ENCODE assay signal across 8 cellular contexts in genomic region chr2:128520787-128521186, GRCh38.
DNase-seq lines count a peak whose midpoint lies in the region; ATAC-seq, FAIRE-seq and TF ChIP-seq lines count a peak whose summit lies in the region.

No MANE protein-coding gene starts in this region.

- H3K4me3 Mint-ChIP-seq in T-helper 1 cell treated with Interleukin-12 subunit alpha and Interleukin-12 subunit beta and Interleukin-4 antibody, amounts not matched to agents 30 μg/mL and 1 μg/mL, for 36 hours: no peak overlapping the region
- no peak overlapping the region for H3K4me3 Mint-ChIP-seq in stimulated activated naive B cell treated with anti-CD40 and anti-IgM and Interleukin-4, amounts not matched to agents 10 μg/mL and 1 μg/mL and 100 μg/mL, for 72 hours

- H3K4me2 ChIP-seq in HepG2 (ENCODE audit: low read depth, low read length): no peak overlapping the region

- POLR2A ChIA-PET in HepG2 (lab: Yijun Ruan, JAX): no interaction called here

- H3K27ac ChIP-seq in HepG2 (ENCODE audit: extremely low read length, insufficient read depth, low read length) (no peak overlapping the region), right lobe of liver (no peak overlapping the region), prostate gland (no peak overlapping the region)

- TF ChIP-seq CTCF in HepG2 (CRISPR knock-in tag; IDR thresholded peaks at IDR 0.05): no peak
- TF ChIP-seq CTCF in right lobe of liver (IDR thresholded peaks at IDR 0.05): no peak
- TF ChIP-seq CTCF in prostate gland (IDR thresholded peaks at IDR 0.05): no peak

- TF ChIP-seq RAD21 in HepG2 (CRISPR knock-in tag; IDR thresholded peaks at IDR 0.05): no peak

- H4K20me1 ChIP-seq in HepG2 (ENCODE audit: insufficient read depth, low read length): no peaks in the 10 kb centered on the region

- FAIRE-seq in HepG2 (lab: Jason Lieb, UNC): no peak

- no peaks in the 10 kb centered on the region for H3K36me3 Mint-ChIP-seq in T-helper 1 cell treated with Interleukin-12 subunit alpha and Interleukin-12 subunit beta and Interleukin-4 antibody, amounts not matched to agents 30 μg/mL and 1 μg/mL, for 36 hours (ENCODE audit: low read depth)
- peaks cover 4% of the 10 kb centered on the region in 2 donors for H3K36me3 Mint-ChIP-seq in stimulated activated naive B cell treated with anti-CD40 and anti-IgM and Interleukin-4, amounts not matched to agents 10 μg/mL and 1 μg/mL and 100 μg/mL, for 72 hours

- DNase-seq in HepG2 (ENCODE audit: low spot score): no peak
- DNase-seq in right lobe of liver: no peak
- peak; percentile 78 for DNase-seq in stimulated activated naive B cell treated with anti-CD40 and anti-IgM and Interleukin-4, amounts not matched to agents 10 μg/mL and 1 μg/mL and 100 μg/mL, for 72 hours
- no peak for DNase-seq in stimulated activated naive CD4-positive, alpha-beta T cell treated with Interleukin-2 at 50 U/mL for 16 hours (lab: John Stamatoyannopoulos, UW)
- DNase-seq in prostate gland (ENCODE audit: low spot score): no peak
- DNase-seq in central memory CD4-positive, alpha-beta T cell: no peak

- H3K27ac Mint-ChIP-seq in T-helper 1 cell treated with Interleukin-12 subunit alpha and Interleukin-12 subunit beta and Interleukin-4 antibody, amounts not matched to agents 30 μg/mL and 1 μg/mL, for 36 hours: peak overlapping the region; percentile 42
- H3K27ac Mint-ChIP-seq in stimulated activated naive B cell treated with anti-CD40 and anti-IgM and Interleukin-4, amounts not matched to agents 10 μg/mL and 1 μg/mL and 100 μg/mL, for 72 hours: no peak overlapping the region

- in situ Hi-C loops in HepG2 (cut with HindIII; ENCODE audit: extremely low pct_ligation_motif_present, low pct_unique_long_range_greater_than_20kb): no loop called here

- H3K27me3 ChIP-seq in HepG2 (ENCODE audit: control insufficient read depth in 1 of 2, insufficient read depth in 2 of 2, low read length in 2 of 2) (peaks cover 3 to 34% of the 10 kb centered on the region in 2 experiments; a peak in 3 of 5 replicates), right lobe of liver (no peaks in the 10 kb centered on the region), prostate gland (replicated peaks; ENCODE audit: insufficient read depth) (no peaks in the 10 kb centered on the region)

- peaks cover 19% of the 10 kb centered on the region for H3K4me1 Mint-ChIP-seq in T-helper 1 cell treated with Interleukin-12 subunit alpha and Interleukin-12 subunit beta and Interleukin-4 antibody, amounts not matched to agents 30 μg/mL and 1 μg/mL, for 36 hours (ENCODE audit: low read depth)
- peaks cover 11% of the 10 kb centered on the region in 2 donors for H3K4me1 Mint-ChIP-seq in stimulated activated naive B cell treated with anti-CD40 and anti-IgM and Interleukin-4, amounts not matched to agents 10 μg/mL and 1 μg/mL and 100 μg/mL, for 72 hours

- CTCF ChIA-PET in HepG2 (lab: Yijun Ruan, JAX; ENCODE audit: low intra/inter-chr PET ratio, low total read pairs): no interaction called here

- no peaks in the 10 kb centered on the region for H3K79me2 ChIP-seq in HepG2 (ENCODE audit: insufficient read depth, low read length)

- no peak overlapping the region for H3K4me3 ChIP-seq in HepG2 (replicated peaks in 1 of 3; ENCODE audit: insufficient read depth in 1 of 3, low read depth in 2 of 3, low read length in 3 of 3)
- H3K4me3 ChIP-seq in right lobe of liver: no peak overlapping the region
- no peak overlapping the region for H3K4me3 ChIP-seq in prostate gland

- ATAC-seq in HepG2 (peak; percentile 33), right lobe of liver (no peak), HG02938 (IDR thresholded peaks at IDR 0.05; ENCODE audit: unreplicated experiment) (peak; percentile 96)
- peak; percentile 90 to 94 for ATAC-seq in stimulated activated naive B cell treated with anti-CD40 and anti-IgM and Interleukin-4, amounts not matched to agents 10 μg/mL and 1 μg/mL and 100 μg/mL, for 72 hours (replicated peaks)

- no peaks in the 10 kb centered on the region for H3K36me3 ChIP-seq in HepG2 (replicated peaks in 1 of 2; ENCODE audit: control insufficient read depth in 1 of 2, insufficient read depth in 2 of 2, low read length in 2 of 2)
- H3K36me3 ChIP-seq in right lobe of liver: no peaks in the 10 kb centered on the region
- no peaks in the 10 kb centered on the region for H3K36me3 ChIP-seq in prostate gland

- H3K9me3 ChIP-seq in HepG2 (ENCODE audit: low read length) (no peaks in the 10 kb centered on the region), right lobe of liver (no peaks in the 10 kb centered on the region), prostate gland (no peaks in the 10 kb centered on the region)

- H3K4me1 ChIP-seq in HepG2 (ENCODE audit: insufficient read depth, low read length): no peaks in the 10 kb centered on the region
- H3K4me1 ChIP-seq in right lobe of liver: no peaks in the 10 kb centered on the region
- no peaks in the 10 kb centered on the region for H3K4me1 ChIP-seq in prostate gland (replicated peaks)

- intact Hi-C loops in HepG2 (cut with micrococcal nuclease; ENCODE audit: unreplicated experiment) (loop anchor here (5.0 kb wide), 1 partner anchor 482 kb away; no protein-coding TSS in a partner anchor), right lobe of liver (cut with DNase I) (loop anchor here in 1 of 2 donors (10.0 kb wide), 1 partner anchor 196 kb away; no protein-coding TSS in a partner anchor), prostate gland (cut with DNase I) (no loop called here)

- peaks cover 4% of the 10 kb centered on the region for H3K27me3 Mint-ChIP-seq in T-helper 1 cell treated with Interleukin-12 subunit alpha and Interleukin-12 subunit beta and Interleukin-4 antibody, amounts not matched to agents 30 μg/mL and 1 μg/mL, for 36 hours (ENCODE audit: low read depth)
- peaks cover 11 to 21% of the 10 kb centered on the region in 2 donors for H3K27me3 Mint-ChIP-seq in stimulated activated naive B cell treated with anti-CD40 and anti-IgM and Interleukin-4, amounts not matched to agents 10 μg/mL and 1 μg/mL and 100 μg/mL, for 72 hours

- 15% methylated on average over 9 of the region's 9 CpGs for WGBS in HepG2 (ENCODE audit: low lambda C conversion rate)
- WGBS in right lobe of liver (ENCODE audit: insufficient coverage, low coverage, low lambda C conversion rate, missing lambda C conversion rate): no CpG with 5 or more reads among the region's 9 CpGs
- WGBS in prostate gland: 79% methylated on average over 9 of the region's 9 CpGs

- BruUV-seq in HepG2 (replicated peaks; lab: Mats Ljungman, UMichigan): no TSS peak

- no peak overlapping the region for H3K9ac ChIP-seq in HepG2 (ENCODE audit: insufficient read depth, low read depth, low read length)

- H2AFZ ChIP-seq in HepG2 (ENCODE audit: low read length): no peak overlapping the region

- TF ChIP-seq EP300 in HepG2 (IDR thresholded peaks at IDR 0.05; ENCODE audit: low read depth in 2 of 2, low read length in 2 of 2) (no peak), HepG2 (CRISPR knock-in tag; IDR thresholded peaks at IDR 0.05; ENCODE audit: borderline replicate concordance) (no peak)

- H3K9me3 Mint-ChIP-seq in T-helper 1 cell treated with Interleukin-12 subunit alpha and Interleukin-12 subunit beta and Interleukin-4 antibody, amounts not matched to agents 30 μg/mL and 1 μg/mL, for 36 hours: no peaks in the 10 kb centered on the region
- H3K9me3 Mint-ChIP-seq in stimulated activated naive B cell treated with anti-CD40 and anti-IgM and Interleukin-4, amounts not matched to agents 10 μg/mL and 1 μg/mL and 100 μg/mL, for 72 hours: peaks cover 4 to 5% of the 10 kb centered on the region in 2 donors

- TF ChIP-seq POLR2A in HepG2 (IDR thresholded peaks at IDR 0.05; ENCODE audit: insufficient read depth in 1 of 2, low read depth in 2 of 2, low read length in 2 of 2) (no peak), right lobe of liver (IDR thresholded peaks at IDR 0.05) (no peak), prostate gland (IDR thresholded peaks at IDR 0.05) (no peak)

TF ChIP-seq in HepG2, 621 proteins besides CTCF, POLR2A, EP300 and RAD21 (continues in another document):
- no peak for TF ChIP-seq ZNF678 (CRISPR knock-in tag; IDR thresholded peaks at IDR 0.05)
- no peak for TF ChIP-seq DPF2 (CRISPR knock-in tag; IDR thresholded peaks at IDR 0.05; ENCODE audit: borderline replicate concordance, low read depth)
- no peak for TF ChIP-seq ZBTB34 (CRISPR knock-in tag; IDR thresholded peaks at IDR 0.05)
- TF ChIP-seq ZBTB25 (CRISPR knock-in tag; IDR thresholded peaks at IDR 0.05): no peak
- TF ChIP-seq FOXM1 (CRISPR knock-in tag; IDR thresholded peaks at IDR 0.05): no peak
- TF ChIP-seq ARNT2 (CRISPR knock-in tag; IDR thresholded peaks at IDR 0.05; ENCODE audit: low read depth): no peak
- TF ChIP-seq ZNF558 (CRISPR knock-in tag; IDR thresholded peaks at IDR 0.05; ENCODE audit: borderline replicate concordance): no peak
- no peak for TF ChIP-seq GPBP1L1 (CRISPR knock-in tag; IDR thresholded peaks at IDR 0.05)
- no peak for TF ChIP-seq DMAP1 (CRISPR knock-in tag; IDR thresholded peaks at IDR 0.05)

Comparison
In these comparisons a context has a peak if more than half of its experiments do, and no peak if none do; other contexts are left out.
1. ATAC-seq: peak in HepG2 (single experiment), HG02938 (single experiment) and stimulated activated naive B cell treated with anti-CD40 and anti-IgM and Interleukin-4, amounts not matched to agents 10 μg/mL and 1 μg/mL and 100 μg/mL, for 72 hours (2 of 2); none in right lobe of liver (0 of 4).